Comparison of ENCODE assay signal across 1 cellular context in genomic region chr6:15956205-15957106, GRCh38.
A peak's percentile ranks its signal among the peaks of the same experiment; 100 is the strongest.
TF ChIP-seq lines count a peak whose summit lies in the region.

No MANE protein-coding gene starts in this region.

TF ChIP-seq in HEK293, 187 proteins besides CTCF, POLR2A, EP300 and RAD21 (continued from another document and continues in another):
- TF ChIP-seq PBX3 (CRISPR knock-in tag; IDR thresholded peaks at IDR 0.05) (0 out of 2 replicates have a peak, but pooled peaks have one; percentile 39), KLF17 (tag by site-specific recombination; IDR thresholded peaks at IDR 0.05) (peak; percentile 97), GLI2 (tag by site-specific recombination; IDR thresholded peaks at IDR 0.05; ENCODE audit: borderline replicate concordance, low read depth) (peak; percentile 48; the same call in 1 of the 2 replicates), ZFP41 (tag by site-specific recombination; IDR thresholded peaks at IDR 0.05; ENCODE audit: borderline replicate concordance) (no peak), KLF7 (tag by site-specific recombination; IDR thresholded peaks at IDR 0.05; ENCODE audit: borderline replicate concordance) (peak; percentile 96), ZNF248 (tag by site-specific recombination; IDR thresholded peaks at IDR 0.05) (no peak), ZBTB21 (tag by site-specific recombination; IDR thresholded peaks at IDR 0.05) (peak; percentile 57; the same call in 1 of the 2 replicates), ZIC2 (tag by site-specific recombination; IDR thresholded peaks at IDR 0.05) (peak; percentile 72), ZNF488 (tag by site-specific recombination; IDR thresholded peaks at IDR 0.05) (peak; percentile 57; the same call in 1 of the 2 replicates), ZNF510 (tag by site-specific recombination; IDR thresholded peaks at IDR 0.05; ENCODE audit: insufficient replicate concordance) (no peak), ZBTB1 (tag by site-specific recombination; IDR thresholded peaks at IDR 0.05) (no peak), ZNF530 (tag by site-specific recombination; IDR thresholded peaks at IDR 0.05; ENCODE audit: low read depth) (no peak), ZNF155 (tag by site-specific recombination; IDR thresholded peaks at IDR 0.05) (no peak), ZNF341 (tag by site-specific recombination; IDR thresholded peaks at IDR 0.05; ENCODE audit: low read depth) (peak; percentile 52), ZNF169 (tag by site-specific recombination; IDR thresholded peaks at IDR 0.05) (no peak), ZBTB48 (tag by site-specific recombination; IDR thresholded peaks at IDR 0.05) (peak; percentile 34; the same call in 1 of the 2 replicates), ZNF24 (tag by site-specific recombination; IDR thresholded peaks at IDR 0.05) (peak; percentile 99), BCL6B (tag by site-specific recombination; IDR thresholded peaks at IDR 0.05) (peak; percentile 98), PRDM10 (tag by site-specific recombination; IDR thresholded peaks at IDR 0.05) (peak; percentile 58; the same call in 1 of the 2 replicates), ZNF843 (tag by site-specific recombination; IDR thresholded peaks at IDR 0.05) (peak; percentile 94), ZNF18 (tag by site-specific recombination; IDR thresholded peaks at IDR 0.05) (peak; percentile 80), ZBTB8A (tag by site-specific recombination; IDR thresholded peaks at IDR 0.05) (peak; percentile 87), ZBTB6 (tag by site-specific recombination; IDR thresholded peaks at IDR 0.05) (no peak), ZNF558 (tag by site-specific recombination; IDR thresholded peaks at IDR 0.05) (peak; percentile 67; the same call in 1 of the 2 replicates), ZNF391 (tag by site-specific recombination; IDR thresholded peaks at IDR 0.05; ENCODE audit: borderline replicate concordance, low read depth) (peak; percentile 67; the same call in 1 of the 2 replicates), ZFHX2 (tag by site-specific recombination; conservative IDR thresholded peaks at IDR 0.05) (no peak), ZNF837 (tag by site-specific recombination; IDR thresholded peaks at IDR 0.05) (no peak), ZNF76 (tag by site-specific recombination; IDR thresholded peaks at IDR 0.05; ENCODE audit: borderline replicate concordance, low read depth) (no peak), KLF1 (tag by site-specific recombination; IDR thresholded peaks at IDR 0.05) (peak; percentile 91), ZNF274 (IDR thresholded peaks at IDR 0.05; ENCODE audit: low read length) (no peak), ZNF274 (tag by site-specific recombination; IDR thresholded peaks at IDR 0.05; ENCODE audit: borderline replicate concordance) (no peak), ZNF302 (tag by site-specific recombination; IDR thresholded peaks at IDR 0.05; ENCODE audit: low read depth) (no peak), ZNF266 (tag by site-specific recombination; IDR thresholded peaks at IDR 0.05; ENCODE audit: low read depth) (no peak), GLIS2 (tag by site-specific recombination; IDR thresholded peaks at IDR 0.05) (peak; percentile 88), KLF9 (tag by site-specific recombination; IDR thresholded peaks at IDR 0.05; ENCODE audit: low read depth) (peak; percentile 73), PRDM4 (tag by site-specific recombination; IDR thresholded peaks at IDR 0.05) (peak; percentile 93), ZSCAN30 (tag by site-specific recombination; IDR thresholded peaks at IDR 0.05) (peak; percentile 94), ZNF324 (tag by site-specific recombination; IDR thresholded peaks at IDR 0.05) (peak; percentile 75), ZNF2 (tag by site-specific recombination; IDR thresholded peaks at IDR 0.05) (no peak), ZNF501 (tag by site-specific recombination; IDR thresholded peaks at IDR 0.05) (peak; percentile 54; the same call in 1 of the 2 replicates), ZBTB7A (tag by site-specific recombination; IDR thresholded peaks at IDR 0.05; ENCODE audit: low read depth) (no peak), SP3 (tag by site-specific recombination; IDR thresholded peaks at IDR 0.05) (0 out of 2 replicates have a peak, but pooled peaks have one; percentile 9), FEZF1 (tag by site-specific recombination; IDR thresholded peaks at IDR 0.05) (peak; percentile 94)
- TF ChIP-seq, protein P1, sequence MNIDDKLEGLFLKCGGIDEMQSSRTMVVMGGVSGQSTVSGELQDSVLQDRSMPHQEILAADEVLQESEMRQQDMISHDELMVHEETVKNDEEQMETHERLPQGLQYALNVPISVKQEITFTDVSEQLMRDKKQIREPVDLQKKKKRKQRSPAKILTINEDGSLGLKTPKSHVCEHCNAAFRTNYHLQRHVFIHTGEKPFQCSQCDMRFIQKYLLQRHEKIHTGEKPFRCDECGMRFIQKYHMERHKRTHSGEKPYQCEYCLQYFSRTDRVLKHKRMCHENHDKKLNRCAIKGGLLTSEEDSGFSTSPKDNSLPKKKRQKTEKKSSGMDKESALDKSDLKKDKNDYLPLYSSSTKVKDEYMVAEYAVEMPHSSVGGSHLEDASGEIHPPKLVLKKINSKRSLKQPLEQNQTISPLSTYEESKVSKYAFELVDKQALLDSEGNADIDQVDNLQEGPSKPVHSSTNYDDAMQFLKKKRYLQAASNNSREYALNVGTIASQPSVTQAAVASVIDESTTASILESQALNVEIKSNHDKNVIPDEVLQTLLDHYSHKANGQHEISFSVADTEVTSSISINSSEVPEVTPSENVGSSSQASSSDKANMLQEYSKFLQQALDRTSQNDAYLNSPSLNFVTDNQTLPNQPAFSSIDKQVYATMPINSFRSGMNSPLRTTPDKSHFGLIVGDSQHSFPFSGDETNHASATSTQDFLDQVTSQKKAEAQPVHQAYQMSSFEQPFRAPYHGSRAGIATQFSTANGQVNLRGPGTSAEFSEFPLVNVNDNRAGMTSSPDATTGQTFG (tag by site-specific recombination; IDR thresholded peaks at IDR 0.05; ENCODE audit: borderline replicate concordance): no peak
- TF ChIP-seq, protein P2, sequence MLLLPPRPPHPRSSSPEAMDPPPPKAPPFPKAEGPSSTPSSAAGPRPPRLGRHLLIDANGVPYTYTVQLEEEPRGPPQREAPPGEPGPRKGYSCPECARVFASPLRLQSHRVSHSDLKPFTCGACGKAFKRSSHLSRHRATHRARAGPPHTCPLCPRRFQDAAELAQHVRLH (tag by site-specific recombination; IDR thresholded peaks at IDR 0.05): peak; percentile 61; the same call in 1 of the 2 replicates
- TF ChIP-seq, protein P3, sequence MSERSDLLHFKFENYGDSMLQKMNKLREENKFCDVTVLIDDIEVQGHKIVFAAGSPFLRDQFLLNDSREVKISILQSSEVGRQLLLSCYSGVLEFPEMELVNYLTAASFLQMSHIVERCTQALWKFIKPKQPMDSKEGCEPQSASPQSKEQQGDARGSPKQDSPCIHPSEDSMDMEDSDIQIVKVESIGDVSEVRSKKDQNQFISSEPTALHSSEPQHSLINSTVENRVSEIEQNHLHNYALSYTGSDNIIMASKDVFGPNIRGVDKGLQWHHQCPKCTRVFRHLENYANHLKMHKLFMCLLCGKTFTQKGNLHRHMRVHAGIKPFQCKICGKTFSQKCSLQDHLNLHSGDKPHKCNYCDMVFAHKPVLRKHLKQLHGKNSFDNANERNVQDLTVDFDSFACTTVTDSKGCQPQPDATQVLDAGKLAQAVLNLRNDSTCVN (tag by site-specific recombination; optimal IDR thresholded peaks at IDR 0.05): peak; percentile 39
